8 cellular contexts compared by ENCODE assay signal in genomic region chr6:37303891-37304503, GRCh38. TPM values are rescaled to one million over a fixed set of nuclear protein-coding genes. Genes with fewer than 3 reads are reported as not detected.
DNase-seq lines count a peak whose midpoint lies in the region; ATAC-seq, FAIRE-seq and TF ChIP-seq lines count a peak whose summit lies in the region.

No MANE protein-coding gene starts in this region.

- peaks cover 54% of the 10 kb centered on the region for H3K36me3 Mint-ChIP-seq in activated T-helper 2 cell treated with anti-CD3 and anti-CD28 coated beads, Interferon-gamma antibody, Interleukin-2, Interleukin-4, amounts not matched to agents 10 μg/mL and 5 μg/mL and 100 μg/mL, durations not matched to agents 14 hours and 24 hours and 36 hours (ENCODE audit: low read depth)

- no peak overlapping the region for H3K27ac Mint-ChIP-seq in activated T-helper 2 cell treated with anti-CD3 and anti-CD28 coated beads, Interferon-gamma antibody, Interleukin-2, Interleukin-4, amounts not matched to agents 10 μg/mL and 5 μg/mL and 100 μg/mL, durations not matched to agents 14 hours and 24 hours and 36 hours

- no peak overlapping the region for H3K27ac ChIP-seq in Peyer's patch

- no peaks in the 10 kb centered on the region for H3K4me1 ChIP-seq in Peyer's patch

- no peaks in the 10 kb centered on the region for H3K4me1 Mint-ChIP-seq in activated T-helper 2 cell treated with anti-CD3 and anti-CD28 coated beads, Interferon-gamma antibody, Interleukin-2, Interleukin-4, amounts not matched to agents 10 μg/mL and 5 μg/mL and 100 μg/mL, durations not matched to agents 14 hours and 24 hours and 36 hours (ENCODE audit: low read depth)

- no peaks in the 10 kb centered on the region for H3K27me3 Mint-ChIP-seq in activated T-helper 2 cell treated with anti-CD3 and anti-CD28 coated beads, Interferon-gamma antibody, Interleukin-2, Interleukin-4, amounts not matched to agents 10 μg/mL and 5 μg/mL and 100 μg/mL, durations not matched to agents 14 hours and 24 hours and 36 hours (ENCODE audit: low read depth)

- DNase-seq in AG20443 (ENCODE audit: low spot score): peak; percentile 75
- DNase-seq in GM12891 (ENCODE audit: insufficient read length, low spot score): peak; percentile 37
- no peak for DNase-seq in Peyer's patch
- peak; percentile 52 for DNase-seq in epidermal melanocyte (ENCODE audit: insufficient read length, low spot score)
- DNase-seq in omental fat pad (ENCODE audit: low spot score): no peak
- no peak for DNase-seq in activated T-helper 2 cell treated with anti-CD3 and anti-CD28 coated beads, Interferon-gamma antibody, Interleukin-2, Interleukin-4, amounts not matched to agents 10 μg/mL and 5 μg/mL and 100 μg/mL, durations not matched to agents 14 hours and 24 hours and 36 hours (ENCODE audit: low spot score)

- peak; percentile 57 for ATAC-seq in omental fat pad (ENCODE audit: low FRiP score)
- ATAC-seq in HG02981 (IDR thresholded peaks at IDR 0.05; ENCODE audit: unreplicated experiment): no peak
- ATAC-seq in GM21423 (IDR thresholded peaks at IDR 0.05; ENCODE audit: unreplicated experiment): no peak

- no peak overlapping the region for H3K4me3 ChIP-seq in Peyer's patch

- TF ChIP-seq CTCF in Peyer's patch (IDR thresholded peaks at IDR 0.05) (peak in 4 of 6 experiments; percentile 18 to 42 (median 38)), omental fat pad (IDR thresholded peaks at IDR 0.05) (no peak)

- no peak overlapping the region for H3K4me3 Mint-ChIP-seq in activated T-helper 2 cell treated with anti-CD3 and anti-CD28 coated beads, Interferon-gamma antibody, Interleukin-2, Interleukin-4, amounts not matched to agents 10 μg/mL and 5 μg/mL and 100 μg/mL, durations not matched to agents 14 hours and 24 hours and 36 hours (ENCODE audit: low read depth)

- H3K9me3 ChIP-seq in Peyer's patch: no peaks in the 10 kb centered on the region

- peak; percentile 76 for FAIRE-seq in GM12891 (lab: Jason Lieb, UNC)

- no peaks in the 10 kb centered on the region for H3K9me3 Mint-ChIP-seq in activated T-helper 2 cell treated with anti-CD3 and anti-CD28 coated beads, Interferon-gamma antibody, Interleukin-2, Interleukin-4, amounts not matched to agents 10 μg/mL and 5 μg/mL and 100 μg/mL, durations not matched to agents 14 hours and 24 hours and 36 hours

- H3K36me3 ChIP-seq in Peyer's patch: peaks cover 0 to 49% (median 0%) of the 10 kb centered on the region in 3 donors

- TF ChIP-seq POLR2A in GM12891 (IDR thresholded peaks at IDR 0.05; ENCODE audit: low read depth, low read length) (no peak), Peyer's patch (IDR thresholded peaks at IDR 0.05) (no peak)

- intact Hi-C loops in activated T-helper 2 cell treated with anti-CD3 and anti-CD28 coated beads, Interferon-gamma antibody, Interleukin-2, Interleukin-4, amounts not matched to agents 10 μg/mL and 5 μg/mL and 100 μg/mL, durations not matched to agents 14 hours and 24 hours and 36 hours (cut with micrococcal nuclease): no loop called here

- H3K27me3 ChIP-seq in Peyer's patch: no peaks in the 10 kb centered on the region

TF ChIP-seq in GM12891, 5 proteins besides CTCF, POLR2A, EP300 and RAD21:
- no peak for TF ChIP-seq POU2F2 (IDR thresholded peaks at IDR 0.05; ENCODE audit: low read depth, low read length)
- TF ChIP-seq TAF1 (IDR thresholded peaks at IDR 0.05; ENCODE audit: low read depth, low read length): no peak
- no peak for TF ChIP-seq SPI1 (IDR thresholded peaks at IDR 0.05; ENCODE audit: low read depth, low read length)
- TF ChIP-seq POLR2AphosphoS5 (IDR thresholded peaks at IDR 0.05; ENCODE audit: low read depth, low read length): no peak
- TF ChIP-seq PAX5 (IDR thresholded peaks at IDR 0.05; ENCODE audit: insufficient read depth, low read length, severe bottlenecking): no peak

RNA-seq across cellular contexts. Expression of gene TMEM217, which starts 46.1 kb away (rescaled TPM):
- polyA plus RNA-seq in GM12891 (2012; ENCODE audit: low read depth, missing spikeins): 1.5 TPM
- total RNA-seq in Peyer's patch (under 1 TPM in 1 of 4 donors, not detected in 3; 0.53 TPM), omental fat pad (1 to 10 TPM; 1.1 to 4.7 (median 2.7) TPM)
- 4.5 and 4.8 TPM in 2 replicates for total RNA-seq in activated T-helper 2 cell treated with anti-CD3 and anti-CD28 coated beads, Interferon-gamma antibody, Interleukin-2, Interleukin-4, amounts not matched to agents 10 μg/mL and 5 μg/mL and 100 μg/mL, durations not matched to agents 14 hours and 24 hours and 36 hours

RNA-seq across cellular contexts. Expression of gene TBC1D22B, which starts 46.4 kb away (rescaled TPM):
- polyA plus RNA-seq in GM12891 (2012; ENCODE audit: low read depth, missing spikeins): 9.2 TPM
- total RNA-seq in Peyer's patch (10 to 100 TPM; 12.4 to 23.3 (median 19.0) TPM), omental fat pad (1 to 10 TPM; 8.0 to 9.5 (median 8.5) TPM)
- 13.8 and 14.6 TPM in 2 replicates for total RNA-seq in activated T-helper 2 cell treated with anti-CD3 and anti-CD28 coated beads, Interferon-gamma antibody, Interleukin-2, Interleukin-4, amounts not matched to agents 10 μg/mL and 5 μg/mL and 100 μg/mL, durations not matched to agents 14 hours and 24 hours and 36 hours

RNA-seq across cellular contexts. Expression of gene RNF8, which starts 49.8 kb away (rescaled TPM):
- polyA plus RNA-seq in GM12891 (2012; ENCODE audit: low read depth, missing spikeins): 12.3 TPM
- 10 to 100 TPM in 3 of 4 donors, 1 to 10 TPM in 1; 8.9 to 19.0 (median 13.5) TPM for total RNA-seq in Peyer's patch
- total RNA-seq in omental fat pad: 10 to 100 TPM in 3 of 4 donors, 1 to 10 TPM in 1; 9.3 to 17.0 (median 11.8) TPM
- total RNA-seq in activated T-helper 2 cell treated with anti-CD3 and anti-CD28 coated beads, Interferon-gamma antibody, Interleukin-2, Interleukin-4, amounts not matched to agents 10 μg/mL and 5 μg/mL and 100 μg/mL, durations not matched to agents 14 hours and 24 hours and 36 hours: 28.5 and 32.0 TPM in 2 replicates

Comparison
In these comparisons a context has a peak if more than half of its experiments do, and no peak if none do; other contexts are left out.
1. DNase-seq: peak in AG20443 (single experiment), GM12891 (single experiment) and epidermal melanocyte (single experiment); none in Peyer's patch (0 of 3), omental fat pad (single experiment) and activated T-helper 2 cell treated with anti-CD3 and anti-CD28 coated beads, Interferon-gamma antibody, Interleukin-2, Interleukin-4, amounts not matched to agents 10 μg/mL and 5 μg/mL and 100 μg/mL, durations not matched to agents 14 hours and 24 hours and 36 hours (single experiment).
2. CTCF ChIP-seq: peak in Peyer's patch (4 of 6); none in omental fat pad (0 of 3).